Comparison of ENCODE assay signal across 1 cellular context in the genomic region with DNA sequence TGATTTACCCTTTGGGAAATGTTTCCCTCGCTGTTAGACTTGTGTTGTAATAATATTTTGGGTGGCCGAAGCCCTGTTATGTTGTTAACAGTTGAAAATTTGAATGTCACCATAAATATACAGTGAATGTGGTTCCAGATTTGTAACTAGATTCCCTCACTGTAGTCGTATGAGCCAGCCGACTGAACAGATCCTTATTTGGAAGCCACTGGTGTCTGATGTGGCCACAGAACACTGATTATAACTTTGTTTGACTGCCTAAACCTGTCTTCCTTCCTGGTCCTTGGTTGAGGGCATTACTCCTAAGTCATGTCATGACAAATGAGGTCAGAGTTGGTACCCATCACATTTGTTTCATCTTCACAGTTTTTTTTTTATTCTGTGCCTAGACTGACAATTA.
TF ChIP-seq lines count a peak whose summit lies in the region.

No MANE protein-coding gene starts in this region.

TF ChIP-seq in WTC11, 78 proteins besides CTCF, POLR2A, EP300 and RAD21 (continued from another document):
- no peak for TF ChIP-seq E2F4 (CRISPR knock-in tag; IDR thresholded peaks at IDR 0.05; ENCODE audit: borderline replicate concordance, low read depth)
- TF ChIP-seq ZNF425 (CRISPR knock-in tag; conservative IDR thresholded peaks at IDR 0.05) = no peak
- no peak for TF ChIP-seq ZNF671 (CRISPR knock-in tag; IDR thresholded peaks at IDR 0.05)
- no peak for TF ChIP-seq ZNF121 (CRISPR knock-in tag; IDR thresholded peaks at IDR 0.05)
- no peak for TF ChIP-seq ZNF423 (CRISPR knock-in tag; IDR thresholded peaks at IDR 0.05)
- TF ChIP-seq GTF2I (CRISPR knock-in tag; conservative IDR thresholded peaks at IDR 0.05) = no peak
- no peak for TF ChIP-seq ZNF512 (CRISPR knock-in tag; IDR thresholded peaks at IDR 0.05; ENCODE audit: borderline replicate concordance)
- TF ChIP-seq FOXJ3 (CRISPR knock-in tag; IDR thresholded peaks at IDR 0.05; ENCODE audit: borderline replicate concordance) = no peak
- TF ChIP-seq FOXK1 (CRISPR knock-in tag; IDR thresholded peaks at IDR 0.05) = no peak
- TF ChIP-seq CREM (CRISPR knock-in tag; IDR thresholded peaks at IDR 0.05) = no peak
